Comparison of ENCODE assay signal across 9 cellular contexts in genomic region chr10:129360046-129360445, GRCh38.
"Had no signal": no experiment of that assay in that cellular context is flagged by ENCODE, and none has a peak within 500 bp of the region (broad histone marks: within the 10 kb centered on the region; RNA-seq: fewer than 3 reads in every experiment).

No MANE protein-coding gene starts in this region.

- H3K4me2 ChIP-seq: GM23338 had no signal

- H3K4me3 ChIP-seq: GM23248, GM23338, HAP-1 had no signal

- H3K27ac ChIP-seq: GM23248 had no signal

- H3K36me3 ChIP-seq: HAP-1 had no signal

- ATAC-seq: GM23338, HCT116 had no signal

- H2AFZ ChIP-seq: GM23248, GM23338 had no signal

- H3K9ac ChIP-seq: GM23248 had no signal

- DNase-seq: GM23248, GOT3, H7, H9, HCEC 1CT, HFFc6 had no signal

- H3K4me1 ChIP-seq: HAP-1 had no signal

- H3K27ac Mint-ChIP-seq: GM23338, HFFc6 had no signal

- H3K4me1 Mint-ChIP-seq: GM23338, H9 had no signal

- H3K9me3 ChIP-seq: HAP-1 had no signal

- H3K4me3 Mint-ChIP-seq: GM23338, H9, HFFc6 had no signal
